27 cellular contexts compared by ENCODE assay signal in genomic region chr20:40046703-40047102, GRCh38.
"Had no signal": no experiment of that assay in that cellular context is flagged by ENCODE, and none has a peak within 500 bp of the region (broad histone marks: within the 10 kb centered on the region; RNA-seq: fewer than 3 reads in every experiment).

No MANE protein-coding gene starts in this region.

- ATAC-seq: activated CD8-positive, alpha-beta T cell treated with anti-CD3 and anti-CD28 coated beads for 36 hours; activated T-cell treated with anti-CD3 and anti-CD28 coated beads, Interleukin-2, amount 50 U/mL, for 72 hours; Panc1 had no signal

- H3K36me3 ChIP-seq: ascending aorta, MG63, SJCRH30, WERI-Rb-1 had no signal

- H3K27me3 ChIP-seq: ascending aorta, MG63 had no signal

- H3K4me1 ChIP-seq: ascending aorta, SJCRH30 had no signal

- DNase-seq: activated CD4-positive, alpha-beta T cell treated with anti-CD3 and anti-CD28 coated beads, Interleukin-2, amount 10 ng/mL, durations not matched to agents 24 days and 14 days; activated CD4-positive, alpha-beta T cell treated with anti-CD3 and anti-CD28 coated beads, Interleukin-2, amount 50 U/mL, for 4 hours; activated CD4-positive, CD25-positive, alpha-beta regulatory T cell; activated CD8-positive, alpha-beta T cell treated with anti-CD3 and anti-CD28 coated beads for 36 hours; activated gamma-delta T cell; activated naive CD4-positive, alpha-beta T cell treated with Interleukin-2 at 50 U/mL for 16 hours; activated naive CD8-positive, alpha-beta T cell treated with anti-CD3 and anti-CD28 coated beads, Interleukin-2, amount 10 ng/mL, durations not matched to agents 7 days and 5 days; activated T-cell treated with anti-CD3 and anti-CD28 coated beads, Interleukin-2, amount 50 U/mL, for 1 hour; activated T-cell treated with anti-CD3 and anti-CD28 coated beads, Interleukin-2, amount 50 U/mL, for 72 hours; amygdala; Karpas-422; KBM-7; MG63; NCI-H1048; NCI-H1105 treated with DMSO at 0.1 percent for 48 hours; NCI-H1436; NCI-H1694; NCI-H2029; NCI-H345; NCI-H524 treated with DMSO at 0.1 percent for 48 hours; SHP77; SJCRH30; T1000; WERI-Rb-1 had no signal

- H3K4me3 ChIP-seq: ascending aorta, MG63, SJCRH30, SK-N-MC had no signal

- H3K27ac ChIP-seq: ascending aorta, SJCRH30, SK-N-MC, WERI-Rb-1 had no signal

- H3K9me3 ChIP-seq: ascending aorta, MG63, SJCRH30 had no signal
